Comparison of ENCODE assay signal across 1 cellular context in genomic region chr11:315051-315481, GRCh38.
A peak's percentile ranks its signal among the peaks of the same experiment; 100 is the strongest.
TF ChIP-seq lines count a peak whose summit lies in the region.

No MANE protein-coding gene starts in this region.

TF ChIP-seq in K562, 482 proteins besides CTCF, POLR2A, EP300 and RAD21:
- peak; percentile 28; the same call in 1 of the 2 replicates for TF ChIP-seq ERF (CRISPR knock-in tag; IDR thresholded peaks at IDR 0.05)
- TF ChIP-seq POLR2AphosphoS5 (IDR thresholded peaks at IDR 0.05; ENCODE audit: control insufficient read depth, insufficient read depth, low read depth, low read length): 0 out of 2 replicates have a peak, but pooled peaks have one; percentile 17
- TF ChIP-seq CTCFL (IDR thresholded peaks at IDR 0.05; ENCODE audit: borderline replicate concordance, insufficient read depth, low read depth, low read length, poor library complexity, severe bottlenecking): no peak
- TF ChIP-seq ZNF165 (CRISPR knock-in tag; IDR thresholded peaks at IDR 0.05; ENCODE audit: borderline replicate concordance): no peak
- TF ChIP-seq ZNF511 (CRISPR knock-in tag; IDR thresholded peaks at IDR 0.05): peak; percentile 22; the same call in 1 of the 2 replicates
- TF ChIP-seq TFAP4 (CRISPR knock-in tag; IDR thresholded peaks at IDR 0.05; ENCODE audit: borderline replicate concordance): 0 out of 2 replicates have a peak, but pooled peaks have one; percentile 38
- TF ChIP-seq FOXP1 (CRISPR knock-in tag; IDR thresholded peaks at IDR 0.05): 0 out of 2 replicates have a peak, but pooled peaks have one; percentile 25
- TF ChIP-seq SIN3A (IDR thresholded peaks at IDR 0.05; ENCODE audit: borderline replicate concordance in 2 of 2, control insufficient read depth in 1 of 2, low read depth in 2 of 2, low read length in 2 of 2): 0 out of 4 replicates have a peak, but pooled peaks of 1 of the 2 experiments have one; percentile 0
- TF ChIP-seq ARID4B (CRISPR knock-in tag; IDR thresholded peaks at IDR 0.05): 0 out of 2 replicates have a peak, but pooled peaks have one; percentile 39
- TF ChIP-seq KDM5B (IDR thresholded peaks at IDR 0.05; ENCODE audit: insufficient replicate concordance, low read depth, low read length): peak; percentile 51
- TF ChIP-seq RBM39 (optimal IDR thresholded peaks at IDR 0.05; ENCODE audit: low read depth, low read length): no peak
